25 cellular contexts compared by ENCODE assay signal in genomic region chr12:68250454-68250853, GRCh38. TPM values are rescaled to one million over a fixed set of nuclear protein-coding genes. Genes with fewer than 3 reads are reported as not detected.
DNase-seq lines count a peak whose midpoint lies in the region; ATAC-seq, FAIRE-seq and TF ChIP-seq lines count a peak whose summit lies in the region.
"Had no signal": no experiment of that assay in that cellular context is flagged by ENCODE, and none has a peak within 500 bp of the region (broad histone marks: within the 10 kb centered on the region; RNA-seq: fewer than 3 reads in every experiment).

No MANE protein-coding gene starts in this region.

- no peaks in the 10 kb centered on the region for H3K36me3 Mint-ChIP-seq in stimulated activated memory B cell treated with anti-CD40 and anti-IgM and Interleukin-4, amounts not matched to agents 10 μg/mL and 1 μg/mL and 100 μg/mL, for 72 hours

- no peaks in the 10 kb centered on the region for H4K20me1 ChIP-seq in keratinocyte (ENCODE audit: control insufficient read depth, extremely low read depth, insufficient read depth, low read length)

- TF ChIP-seq CTCF in keratinocyte (optimal IDR thresholded peaks at IDR 0.05 in 1 of 3, IDR thresholded peaks at IDR 0.05 in 1 of 3, conservative IDR thresholded peaks at IDR 0.05 in 1 of 3; ENCODE audit: extremely low read depth in 1 of 3, insufficient read depth in 2 of 3, low read length in 3 of 3), result no peak
- no peak for TF ChIP-seq CTCF in pancreas (IDR thresholded peaks at IDR 0.05)

- H3K9ac ChIP-seq in keratinocyte (ENCODE audit: control insufficient read depth, extremely low read depth, insufficient read depth, low read length), result no peak overlapping the region

- H3K4me1 ChIP-seq in keratinocyte (ENCODE audit: control insufficient read depth, extremely low read depth, insufficient read depth, low read length) (no peaks in the 10 kb centered on the region), pancreas (no peaks in the 10 kb centered on the region)
- H3K4me1 ChIP-seq: A549, BE2C had no signal

- H3K27ac ChIP-seq in keratinocyte (ENCODE audit: control insufficient read depth, insufficient read depth, low read length) (no peak overlapping the region), pancreas (no peak overlapping the region)
- H3K27ac ChIP-seq: A549, RWPE1 had no signal

- H3K9me3 ChIP-seq in keratinocyte (ENCODE audit: control insufficient read depth, low read depth, low read length), result no peaks in the 10 kb centered on the region
- no peaks in the 10 kb centered on the region for H3K9me3 ChIP-seq in pancreas
- H3K9me3 ChIP-seq: A549, BE2C had no signal

- H3K9me1 ChIP-seq in keratinocyte (ENCODE audit: control insufficient read depth, extremely low read depth, insufficient read depth, low read length), result no peaks in the 10 kb centered on the region

- H3K4me3 ChIP-seq in keratinocyte (ENCODE audit: control insufficient read depth in 2 of 3, extremely low read depth in 1 of 3, insufficient read depth in 2 of 3, low read depth in 1 of 3, low read length in 3 of 3) (no peak overlapping the region), H7 (ENCODE audit: insufficient read depth, low read depth, low read length) (no peak overlapping the region), pancreas (no peak overlapping the region)
- H3K4me3 ChIP-seq: A549 had no signal

- WGBS in pancreas, 2 donors, result 74 to 77% methylated on average over 3 of the region's 3 CpGs

- no peaks in the 10 kb centered on the region for H3K4me1 Mint-ChIP-seq in stimulated activated memory B cell treated with anti-CD40 and anti-IgM and Interleukin-4, amounts not matched to agents 10 μg/mL and 1 μg/mL and 100 μg/mL, for 72 hours
- H3K4me1 Mint-ChIP-seq in stimulated activated naive CD8-positive, alpha-beta T cell treated with anti-CD3 and anti-CD28 coated beads, Interleukin-15, amount 100 ng/mL, for 72 hours, result peaks cover 5% of the 10 kb centered on the region

- DNase-seq in Daoy (ENCODE audit: low read depth), result peak; percentile 53
- DNase-seq in LHCN-M2 (ENCODE audit: low read depth), result peak; percentile 69
- peak; percentile 15 for DNase-seq in astrocyte of the hippocampus (ENCODE audit: low read depth, low spot score)
- DNase-seq in keratinocyte (ENCODE audit: low read depth, low spot score), result no peak
- DNase-seq in H7, result no peak
- DNase-seq in pancreas, result no peak
- no peak for DNase-seq in stimulated activated naive CD8-positive, alpha-beta T cell treated with anti-CD3 and anti-CD28 coated beads, Interleukin-15, amount 100 ng/mL, for 72 hours
- DNase-seq: BE2C, DMS53, EL, GF-D8, Kasumi-1, MM.1S, NCI-H1048, NCI-H1417 treated with DMSO at 0.1 percent for 48 hours, NCI-H187 treated with DMSO at 0.1 percent for 48 hours, NCI-H69, SHP77 treated with DMSO at 0.1 percent for 48 hours had no signal

- no peak overlapping the region for H2AFZ ChIP-seq in keratinocyte (ENCODE audit: control insufficient read depth, low read length)

- H3K27me3 Mint-ChIP-seq in stimulated activated memory B cell treated with anti-CD40 and anti-IgM and Interleukin-4, amounts not matched to agents 10 μg/mL and 1 μg/mL and 100 μg/mL, for 72 hours, result peaks cover 14% of the 10 kb centered on the region
- H3K27me3 Mint-ChIP-seq in stimulated activated naive CD8-positive, alpha-beta T cell treated with anti-CD3 and anti-CD28 coated beads, Interleukin-15, amount 100 ng/mL, for 72 hours, result peaks cover 47% of the 10 kb centered on the region

- H3K4me2 ChIP-seq in keratinocyte (ENCODE audit: control insufficient read depth, extremely low read depth, insufficient read depth, low read depth, low read length), result no peak overlapping the region
- H3K4me2 ChIP-seq: A549 had no signal

- no peaks in the 10 kb centered on the region for H3K9me3 Mint-ChIP-seq in stimulated activated memory B cell treated with anti-CD40 and anti-IgM and Interleukin-4, amounts not matched to agents 10 μg/mL and 1 μg/mL and 100 μg/mL, for 72 hours
- H3K9me3 Mint-ChIP-seq in stimulated activated naive CD8-positive, alpha-beta T cell treated with anti-CD3 and anti-CD28 coated beads, Interleukin-15, amount 100 ng/mL, for 72 hours, result peaks cover 0 to 7% of the 10 kb centered on the region in 2 donors

- FAIRE-seq in keratinocyte (lab: Jason Lieb, UNC), result peak; percentile 71
- no peak for FAIRE-seq in pancreas (lab: Jason Lieb, UNC)
- FAIRE-seq: A549, D721Med, H1 had no signal

- dilution Hi-C loops in keratinocyte (cut with MboI; ENCODE audit: extremely low pct_ligation_motif_present, low sequenced_read_pairs), result no loop called here

- H3K79me2 ChIP-seq in keratinocyte (ENCODE audit: control insufficient read depth, insufficient read depth, low read length), result no peaks in the 10 kb centered on the region

- no peak overlapping the region for H3K4me3 Mint-ChIP-seq in stimulated activated memory B cell treated with anti-CD40 and anti-IgM and Interleukin-4, amounts not matched to agents 10 μg/mL and 1 μg/mL and 100 μg/mL, for 72 hours
- H3K4me3 Mint-ChIP-seq in stimulated activated naive CD8-positive, alpha-beta T cell treated with anti-CD3 and anti-CD28 coated beads, Interleukin-15, amount 100 ng/mL, for 72 hours, result no peak overlapping the region

- H3K27ac Mint-ChIP-seq in stimulated activated memory B cell treated with anti-CD40 and anti-IgM and Interleukin-4, amounts not matched to agents 10 μg/mL and 1 μg/mL and 100 μg/mL, for 72 hours, result no peak overlapping the region
- H3K27ac Mint-ChIP-seq in stimulated activated naive CD8-positive, alpha-beta T cell treated with anti-CD3 and anti-CD28 coated beads, Interleukin-15, amount 100 ng/mL, for 72 hours, result no peak overlapping the region

- no peak for ATAC-seq in stimulated activated memory B cell treated with anti-CD40 and anti-IgM and Interleukin-4, amounts not matched to agents 10 μg/mL and 1 μg/mL and 100 μg/mL, for 72 hours
- no peak for ATAC-seq in pancreas
- no peak for ATAC-seq in stimulated activated naive CD8-positive, alpha-beta T cell treated with anti-CD3 and anti-CD28 coated beads, Interleukin-15, amount 100 ng/mL, for 72 hours
- ATAC-seq: A549, SK-N-SH treated with all-trans-retinoic acid at 6 μM for 48 hours had no signal

- intact Hi-C loops in pancreas (cut with DNase I), result no loop called here

- H3K36me3 ChIP-seq in keratinocyte (ENCODE audit: control insufficient read depth in 2 of 2, extremely low read depth in 1 of 2, insufficient read depth in 2 of 2, low read length in 2 of 2) (no peaks in the 10 kb centered on the region), H7 (replicated peaks; ENCODE audit: control insufficient read depth, insufficient read depth, low read length) (no peaks in the 10 kb centered on the region), pancreas (no peaks in the 10 kb centered on the region)
- H3K36me3 ChIP-seq: BE2C had no signal

- no peaks in the 10 kb centered on the region for H3K27me3 ChIP-seq in keratinocyte (ENCODE audit: control insufficient read depth, extremely low read depth, insufficient read depth, low read length)
- no peaks in the 10 kb centered on the region for H3K27me3 ChIP-seq in H7 (ENCODE audit: control insufficient read depth, insufficient read depth, low read length)
- no peaks in the 10 kb centered on the region for H3K27me3 ChIP-seq in pancreas

RNA-seq across cellular contexts. Expression of gene IL22, which starts 3.0 kb away (rescaled TPM):
- total RNA-seq in Daoy (2014; rRNA removed; shearing (Covaris generic)), result not detected in 2 replicates
- total RNA-seq in LHCN-M2 (2014; rRNA removed) (not detected in 2 replicates), pancreas (not detected)
- polyA plus RNA-seq in LHCN-M2 (2012), result not detected
- polyA plus RNA-seq in keratinocyte (not detected in 3 replicates), pancreas (not detected)
- not detected for polyA plus RNA-seq in keratinocyte (2011; ENCODE audit: low read depth)
- polyA plus RNA-seq in keratinocyte (2011; cell fraction: cytosol; rRNA removed), result not detected in 2 replicates
- polyA plus RNA-seq in keratinocyte (2011; cell fraction: nucleus; rRNA removed), result not detected in 2 replicates
- polyA plus RNA-seq in keratinocyte (2012; ENCODE audit: low replicate concordance), result not detected in 2 replicates
- not detected in 3 replicates for polyA minus RNA-seq in keratinocyte
- not detected for polyA minus RNA-seq in keratinocyte (2011; cell fraction: cytosol; rRNA and poly(A)+ RNA removed)
- not detected in 2 replicates for polyA minus RNA-seq in keratinocyte (2011; cell fraction: nucleus; rRNA and poly(A)+ RNA removed)
- not detected in 2 replicates for total RNA-seq in H7 (2014; rRNA removed; shearing (Covaris generic))
- total RNA-seq: H1, NCI-H460 had no signal
- polyA plus RNA-seq: A549, H1 had no signal

RNA-seq across cellular contexts. Expression of gene IL26, which starts 24.8 kb away (rescaled TPM):
- not detected in 2 replicates for total RNA-seq in Daoy (2014; rRNA removed; shearing (Covaris generic))
- total RNA-seq in LHCN-M2 (2014; rRNA removed) (not detected in 2 replicates), pancreas (not detected)
- polyA plus RNA-seq in LHCN-M2 (2012), result not detected
- polyA plus RNA-seq in keratinocyte (not detected in 3 replicates), pancreas (not detected)
- polyA plus RNA-seq in keratinocyte (2011; ENCODE audit: low read depth), result not detected
- not detected in 2 replicates for polyA plus RNA-seq in keratinocyte (2011; cell fraction: cytosol; rRNA removed)
- polyA plus RNA-seq in keratinocyte (2011; cell fraction: nucleus; rRNA removed), result not detected in 2 replicates
- polyA plus RNA-seq in keratinocyte (2012; ENCODE audit: low replicate concordance), result not detected in 2 replicates
- not detected in 3 replicates for polyA minus RNA-seq in keratinocyte
- not detected for polyA minus RNA-seq in keratinocyte (2011; cell fraction: cytosol; rRNA and poly(A)+ RNA removed)
- polyA minus RNA-seq in keratinocyte (2011; cell fraction: nucleus; rRNA and poly(A)+ RNA removed), result not detected in 2 replicates
- not detected in 2 replicates for total RNA-seq in H7 (2014; rRNA removed; shearing (Covaris generic))
- total RNA-seq: H1, NCI-H460 had no signal
- polyA plus RNA-seq: A549, H1 had no signal

Comparison
In these comparisons a context has a peak if more than half of its experiments do, and no peak if none do; other contexts are left out.
1. DNase-seq: peak in Daoy (single experiment), LHCN-M2 (single experiment) and astrocyte of the hippocampus (single experiment); none in keratinocyte (single experiment), H7 (single experiment), pancreas (0 of 6) and stimulated activated naive CD8-positive, alpha-beta T cell treated with anti-CD3 and anti-CD28 coated beads, Interleukin-15, amount 100 ng/mL, for 72 hours (0 of 2).